In genomic region chr10:78410046-78410965, GRCh38 we compare ENCODE assay signal across 28 cellular contexts.
DNase-seq lines count a peak whose midpoint lies in the region; FAIRE-seq and TF ChIP-seq lines count a peak whose summit lies in the region.
"Had no signal": no experiment of that assay in that cellular context is flagged by ENCODE, and none has a peak within 500 bp of the region (broad histone marks: within the 10 kb centered on the region; RNA-seq: fewer than 3 reads in every experiment).

No MANE protein-coding gene starts in this region.

- peaks cover 21 to 31% (median 27%) of the 10 kb centered on the region in 3 donors for H3K27me3 Mint-ChIP-seq in CD14-positive monocyte (ENCODE audit: low read depth in 3 of 3)
- H3K27me3 Mint-ChIP-seq in astrocyte (ENCODE audit: low read depth, unreplicated experiment) = peaks cover 39% of the 10 kb centered on the region

- H3K4me1 ChIP-seq in astrocyte (ENCODE audit: insufficient read depth, low read length) (peaks cover 17% of the 10 kb centered on the region), sigmoid colon (peaks cover 0 to 33% (median 30%) of the 10 kb centered on the region in 4 donors)
- H3K4me1 ChIP-seq: SJCRH30 had no signal

- H3K36me3 ChIP-seq in astrocyte (ENCODE audit: insufficient read depth, low read length) (no peaks in the 10 kb centered on the region), sigmoid colon (no peaks in the 10 kb centered on the region), MG63 (no peaks in the 10 kb centered on the region)
- H3K36me3 ChIP-seq: BLaER1 treated with 17β-estradiol and CSF1 and Interleukin-3, amounts not matched to agents 10 nM and 100 nM; SJCRH30 had no signal

- intact Hi-C loops in CD14-positive monocyte (cut with micrococcal nuclease) (no loop called here), sigmoid colon (cut with DNase I) (no loop called here)

- H3K4me1 Mint-ChIP-seq in CD14-positive monocyte = peaks cover 9% of the 10 kb centered on the region
- H3K4me1 Mint-ChIP-seq in astrocyte (ENCODE audit: low read depth, unreplicated experiment) = peaks cover 9% of the 10 kb centered on the region

- no peaks in the 10 kb centered on the region for H3K79me2 ChIP-seq in astrocyte (ENCODE audit: insufficient read depth, low read length)

- H3K9me3 Mint-ChIP-seq in CD14-positive monocyte = peaks cover 0 to 7% (median 0%) of the 10 kb centered on the region in 7 donors
- peaks cover 3% of the 10 kb centered on the region for H3K9me3 Mint-ChIP-seq in astrocyte (ENCODE audit: unreplicated experiment)
- H3K9me3 Mint-ChIP-seq: CD8-positive, alpha-beta T cell had no signal

- H3K36me3 Mint-ChIP-seq in CD14-positive monocyte (no peaks in the 10 kb centered on the region), astrocyte (ENCODE audit: low read depth, unreplicated experiment) (no peaks in the 10 kb centered on the region)
- H3K36me3 Mint-ChIP-seq: CD8-positive, alpha-beta T cell had no signal

- TF ChIP-seq CTCF in CD14-positive monocyte (IDR thresholded peaks at IDR 0.05) = no peak
- no peak for TF ChIP-seq CTCF in astrocyte (IDR thresholded peaks at IDR 0.05; ENCODE audit: insufficient read depth, low read depth, low read length)
- no peak for TF ChIP-seq CTCF in sigmoid colon (IDR thresholded peaks at IDR 0.05)

- TF ChIP-seq EP300 in sigmoid colon (IDR thresholded peaks at IDR 0.05) = no peak

- no peaks in the 10 kb centered on the region for H4K20me1 ChIP-seq in astrocyte (ENCODE audit: insufficient read depth, low read length)
- H4K20me1 ChIP-seq: BLaER1 treated with 17β-estradiol and CSF1 and Interleukin-3, amounts not matched to agents 10 nM and 100 nM had no signal

- no peak for FAIRE-seq in astrocyte (lab: Jason Lieb, UNC)
- FAIRE-seq: A549, GM12891, H54, HepG2 had no signal

- H2AFZ ChIP-seq in astrocyte (ENCODE audit: low read depth, low read length) = no peak overlapping the region
- H2AFZ ChIP-seq: PC-9 had no signal

- no peak overlapping the region for H3K4me3 ChIP-seq in astrocyte (ENCODE audit: insufficient read depth, low read depth, low read length)
- H3K4me3 ChIP-seq in sigmoid colon = no peak overlapping the region
- H3K4me3 ChIP-seq in MG63 = no peak overlapping the region
- H3K4me3 ChIP-seq: A549; BLaER1 treated with 17β-estradiol and CSF1 and Interleukin-3, amounts not matched to agents 10 nM and 100 nM; PC-9; SJCRH30 had no signal

- no peak overlapping the region for H3K4me2 ChIP-seq in astrocyte (ENCODE audit: low read length)
- H3K4me2 ChIP-seq: A549; BLaER1 treated with 17β-estradiol and CSF1 and Interleukin-3, amounts not matched to agents 10 nM and 100 nM; PC-9 had no signal

- peaks cover 14% of the 10 kb centered on the region for H3K27me3 ChIP-seq in astrocyte (ENCODE audit: insufficient read depth, low read length)
- no peaks in the 10 kb centered on the region for H3K27me3 ChIP-seq in sigmoid colon
- H3K27me3 ChIP-seq in MG63 = no peaks in the 10 kb centered on the region
- H3K27me3 ChIP-seq: BLaER1 treated with 17β-estradiol and CSF1 and Interleukin-3, amounts not matched to agents 10 nM and 100 nM; SJCRH30 had no signal

- no peaks in the 10 kb centered on the region for H3K9me3 ChIP-seq in astrocyte (ENCODE audit: insufficient read depth, low read depth, low read length)
- no peaks in the 10 kb centered on the region for H3K9me3 ChIP-seq in sigmoid colon
- no peaks in the 10 kb centered on the region for H3K9me3 ChIP-seq in MG63
- H3K9me3 ChIP-seq: A549; BLaER1 treated with 17β-estradiol and CSF1 and Interleukin-3, amounts not matched to agents 10 nM and 100 nM; SJCRH30 had no signal

- 89 to 92% methylated on average over 15 of the region's 15 CpGs for WGBS in sigmoid colon, 2 donors

- peak overlapping the region in 1 of 7 donors; percentile 79 for H3K27ac Mint-ChIP-seq in CD14-positive monocyte
- peak overlapping the region; percentile 41 for H3K27ac Mint-ChIP-seq in astrocyte (ENCODE audit: unreplicated experiment)
- H3K27ac Mint-ChIP-seq: CD8-positive, alpha-beta T cell had no signal

- DNase-seq in CD14-positive monocyte (ENCODE audit: low spot score) (peak; percentile 22), astrocyte (ENCODE audit: low read depth) (no peak), mesenteric fat pad (ENCODE audit: low spot score) (peak; percentile 47), sigmoid colon (peak; percentile 42), DMS53 treated with DMSO at 0.1 percent for 48 hours (lab: John Stamatoyannopoulos, UW; ENCODE audit: unreplicated experiment) (no peak), MG63 (no peak), NCI-H2196 (lab: John Stamatoyannopoulos, UW; ENCODE audit: unreplicated experiment) (no peak)
- DNase-seq: AML-193; CD8-positive, alpha-beta T cell; DMS 273 treated with DMSO at 0.1 percent for 48 hours; DMS79 treated with DMSO at 0.1 percent for 48 hours; GF-D8; Karpas-422; NCI-H1092 treated with DMSO at 0.1 percent for 48 hours; NCI-H1436; NCI-H1930; NCI-H2107; NCI-H446; NCI-H524 treated with DMSO at 0.1 percent for 48 hours; NCI-H82; NK-92 treated with Interleukin-12 subunit alpha and Interleukin-12 subunit beta, amount 100 ng/mL, for 24 hours; PC-9; SJCRH30 had no signal

- no peak overlapping the region for H3K27ac ChIP-seq in astrocyte (ENCODE audit: low read depth, low read length)
- H3K27ac ChIP-seq in sigmoid colon = no peak overlapping the region
- H3K27ac ChIP-seq: A549; BLaER1 treated with 17β-estradiol and CSF1 and Interleukin-3, amounts not matched to agents 10 nM and 100 nM; PC-9; SJCRH30 had no signal

- H3K4me3 Mint-ChIP-seq in CD14-positive monocyte = no peak overlapping the region
- H3K4me3 Mint-ChIP-seq in astrocyte (ENCODE audit: unreplicated experiment) = peak overlapping the region; percentile 11
- H3K4me3 Mint-ChIP-seq: CD8-positive, alpha-beta T cell had no signal

- no peak for TF ChIP-seq POLR2A in sigmoid colon (IDR thresholded peaks at IDR 0.05)

- H3K9ac ChIP-seq in astrocyte (ENCODE audit: low read length) = no peak overlapping the region
- H3K9ac ChIP-seq: BLaER1 treated with 17β-estradiol and CSF1 and Interleukin-3, amounts not matched to agents 10 nM and 100 nM had no signal

Comparison
In these comparisons a context has a peak if more than half of its experiments do, and no peak if none do; other contexts are left out.
1. DNase-seq: peak in CD14-positive monocyte (single experiment), mesenteric fat pad (single experiment) and sigmoid colon (single experiment); none in astrocyte (single experiment), DMS53 treated with DMSO at 0.1 percent for 48 hours (single experiment), MG63 (single experiment) and NCI-H2196 (single experiment).